Comparison of ENCODE assay signal across 34 cellular contexts in genomic region chr18:48395646-48396045, GRCh38. TPM values are rescaled to one million over a fixed set of nuclear protein-coding genes. Genes with fewer than 3 reads are reported as not detected.
"Had no signal": no experiment of that assay in that cellular context is flagged by ENCODE, and none has a peak within 500 bp of the region (broad histone marks: within the 10 kb centered on the region; RNA-seq: fewer than 3 reads in every experiment).

No MANE protein-coding gene starts in this region.

- H3K4me1 Mint-ChIP-seq: activated naive CD8-positive, alpha-beta T cell treated with anti-CD3 and anti-CD28 coated beads, Interleukin-2, amount 50 U/mL, for 24 hours had no signal

- ATAC-seq: activated CD4-positive, CD25-positive, alpha-beta regulatory T cell treated with anti-CD3 and anti-CD28 coated beads, Interleukin-2, amount 50 U/mL, for 24 hours; activated CD8-positive, alpha-beta T cell treated with anti-CD3 and anti-CD28 coated beads for 36 hours; activated naive CD8-positive, alpha-beta T cell treated with anti-CD3 and anti-CD28 coated beads, Interleukin-2, amount 50 U/mL, for 24 hours; body of pancreas; effector memory CD8-positive, alpha-beta T cell; gastroesophageal sphincter; T-helper 17 cell had no signal

- H3K36me3 ChIP-seq: adrenal gland, esophagus squamous epithelium, gastroesophageal sphincter, WERI-Rb-1 had no signal

- H3K27me3 ChIP-seq: adrenal gland, body of pancreas, gastroesophageal sphincter had no signal

- H3K27ac Mint-ChIP-seq: activated B cell treated with CpG ODN at 0.5 μM for 24 hours; activated CD8-positive, alpha-beta T cell treated with anti-CD3 and anti-CD28 coated beads for 36 hours; activated naive CD4-positive, alpha-beta T cell treated with anti-CD3 and anti-CD28 coated beads for 36 hours; activated naive CD4-positive, alpha-beta T cell treated with anti-CD3 and anti-CD28 coated beads, Interleukin-2, amount 50 U/mL, for 24 hours; activated naive CD8-positive, alpha-beta T cell treated with anti-CD3 and anti-CD28 coated beads for 36 hours; activated naive CD8-positive, alpha-beta T cell treated with anti-CD3 and anti-CD28 coated beads, Interleukin-2, amount 50 U/mL, for 24 hours; activated T-helper 1 cell treated with anti-CD3 and anti-CD28 coated beads, Interleukin-12 subunit alpha, Interleukin-12 subunit beta, Interleukin-2, Interleukin-4 antibody, amounts not matched to agents 30 ng/mL and 10 ng/mL and 1 ng/mL, durations not matched to agents 14 hours and 24 hours and 36 hours; activated T-helper 2 cell treated with anti-CD3 and anti-CD28 coated beads, Interferon-gamma antibody, Interleukin-2, Interleukin-4, amounts not matched to agents 10 μg/mL and 5 μg/mL and 100 μg/mL, durations not matched to agents 14 hours and 24 hours and 36 hours; effector memory CD8-positive, alpha-beta T cell; T-helper 17 cell; T-helper 2 cell treated with Interferon-gamma antibody and Interleukin-4, amounts not matched to agents 5 μg/mL and 100 μg/mL, for 36 hours had no signal

- H3K4me3 Mint-ChIP-seq: activated B cell treated with CpG ODN at 0.5 μM for 24 hours; activated CD8-positive, alpha-beta T cell treated with anti-CD3 and anti-CD28 coated beads for 36 hours; activated naive CD4-positive, alpha-beta T cell treated with anti-CD3 and anti-CD28 coated beads for 36 hours; activated naive CD4-positive, alpha-beta T cell treated with anti-CD3 and anti-CD28 coated beads, Interleukin-2, amount 50 U/mL, for 24 hours; activated naive CD8-positive, alpha-beta T cell treated with anti-CD3 and anti-CD28 coated beads for 36 hours; activated naive CD8-positive, alpha-beta T cell treated with anti-CD3 and anti-CD28 coated beads, Interleukin-2, amount 50 U/mL, for 24 hours; activated T-helper 1 cell treated with anti-CD3 and anti-CD28 coated beads, Interleukin-12 subunit alpha, Interleukin-12 subunit beta, Interleukin-2, Interleukin-4 antibody, amounts not matched to agents 30 ng/mL and 10 ng/mL and 1 ng/mL, durations not matched to agents 14 hours and 24 hours and 36 hours; effector memory CD8-positive, alpha-beta T cell; T-helper 17 cell; T-helper 2 cell treated with Interferon-gamma antibody and Interleukin-4, amounts not matched to agents 5 μg/mL and 100 μg/mL, for 36 hours had no signal

- H3K9me3 ChIP-seq: adrenal gland, body of pancreas, esophagus squamous epithelium, gastroesophageal sphincter had no signal

- H3K27ac ChIP-seq: body of pancreas, esophagus squamous epithelium, gastroesophageal sphincter, WERI-Rb-1 had no signal

- H3K36me3 Mint-ChIP-seq: activated naive CD4-positive, alpha-beta T cell treated with anti-CD3 and anti-CD28 coated beads, Interleukin-2, amount 50 U/mL, for 24 hours; activated naive CD8-positive, alpha-beta T cell treated with anti-CD3 and anti-CD28 coated beads for 36 hours had no signal

- DNase-seq: activated B cell treated with CpG ODN at 0.5 μM for 24 hours; activated CD4-positive, alpha-beta T cell treated with anti-CD3 and anti-CD28 coated beads for 48 hours; activated CD4-positive, alpha-beta T cell treated with anti-CD3 and anti-CD28 coated beads, Interleukin-2, amount 50 U/mL, for 1 hour; activated CD4-positive, alpha-beta T cell treated with anti-CD3 and anti-CD28 coated beads, Interleukin-2, amount 50 U/mL, for 48 hours; activated CD8-positive, alpha-beta memory T cell treated with anti-CD3 and anti-CD28 coated beads for 24 hours; activated CD8-positive, alpha-beta T cell treated with anti-CD3 and anti-CD28 coated beads for 36 hours; activated effector memory CD4-positive, alpha-beta T cell treated with anti-CD3 and anti-CD28 coated beads, Interleukin-2, amount 50 U/mL, for 16 hours; activated naive CD4-positive, alpha-beta T cell treated with anti-CD3 and anti-CD28 coated beads for 36 hours; activated naive CD8-positive, alpha-beta T cell treated with anti-CD3 and anti-CD28 coated beads for 36 hours; activated naive CD8-positive, alpha-beta T cell treated with anti-CD3 and anti-CD28 coated beads, Interleukin-2, amount 50 U/mL, for 24 hours; activated T-cell treated with anti-CD3 and anti-CD28 coated beads, Interleukin-2, amount 50 U/mL, for 48 hours; amygdala; aorta; body of pancreas; caudate nucleus; cortex of kidney; dermis blood vessel endothelial cell; effector CD4-positive, alpha-beta T cell; effector memory CD8-positive, alpha-beta T cell; esophagus squamous epithelium; foreskin melanocyte; T-helper 1 cell; T-helper 17 cell; T1000; WERI-Rb-1 had no signal

- FAIRE-seq: colon had no signal

- H3K4me3 ChIP-seq: adrenal gland, body of pancreas, esophagus squamous epithelium, gastroesophageal sphincter had no signal

- H3K9me3 Mint-ChIP-seq: activated B cell treated with CpG ODN at 0.5 μM for 24 hours; activated CD8-positive, alpha-beta T cell treated with anti-CD3 and anti-CD28 coated beads for 36 hours; activated naive CD4-positive, alpha-beta T cell treated with anti-CD3 and anti-CD28 coated beads for 36 hours; activated naive CD4-positive, alpha-beta T cell treated with anti-CD3 and anti-CD28 coated beads, Interleukin-2, amount 50 U/mL, for 24 hours; activated naive CD8-positive, alpha-beta T cell treated with anti-CD3 and anti-CD28 coated beads for 36 hours; activated naive CD8-positive, alpha-beta T cell treated with anti-CD3 and anti-CD28 coated beads, Interleukin-2, amount 50 U/mL, for 24 hours; activated T-helper 1 cell treated with anti-CD3 and anti-CD28 coated beads, Interleukin-12 subunit alpha, Interleukin-12 subunit beta, Interleukin-2, Interleukin-4 antibody, amounts not matched to agents 30 ng/mL and 10 ng/mL and 1 ng/mL, durations not matched to agents 14 hours and 24 hours and 36 hours; activated T-helper 2 cell treated with anti-CD3 and anti-CD28 coated beads, Interferon-gamma antibody, Interleukin-2, Interleukin-4, amounts not matched to agents 10 μg/mL and 5 μg/mL and 100 μg/mL, durations not matched to agents 14 hours and 24 hours and 36 hours; effector memory CD8-positive, alpha-beta T cell; T-helper 2 cell treated with Interferon-gamma antibody and Interleukin-4, amounts not matched to agents 5 μg/mL and 100 μg/mL, for 36 hours had no signal

- H3K4me1 ChIP-seq: body of pancreas had no signal

RNA-seq across cellular contexts. Expression of gene ZBTB7C, which starts 13.5 kb away (rescaled TPM):
- total RNA-seq: activated B cell treated with CpG ODN at 0.5 μM for 24 hours; activated CD8-positive, alpha-beta T cell treated with anti-CD3 and anti-CD28 coated beads for 36 hours; activated naive CD4-positive, alpha-beta T cell treated with anti-CD3 and anti-CD28 coated beads for 36 hours; activated naive CD8-positive, alpha-beta T cell treated with anti-CD3 and anti-CD28 coated beads for 36 hours; dermis blood vessel endothelial cell; fibroblast of villous mesenchyme had no signal
